Comparison of ENCODE assay signal across 19 cellular contexts in the genomic region with DNA sequence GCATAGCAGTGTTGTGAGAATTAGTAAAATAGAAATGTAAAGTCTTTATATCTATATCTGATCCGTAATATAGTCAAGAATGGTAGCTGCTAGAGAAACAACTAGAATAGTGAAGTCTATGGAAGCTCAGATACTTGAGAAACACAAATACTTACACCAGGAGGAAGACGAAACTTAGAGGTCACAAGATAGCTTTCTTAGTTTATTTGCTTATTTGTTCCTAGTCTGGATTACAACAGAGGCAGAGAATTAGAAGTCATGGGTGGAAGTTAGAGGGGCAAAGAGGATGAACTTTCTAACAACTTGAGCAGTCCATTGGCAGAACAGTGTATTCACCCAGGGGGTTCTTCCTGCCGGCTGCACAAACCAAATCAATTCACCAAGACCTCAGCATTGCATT. TPM values are rescaled to one million over a fixed set of nuclear protein-coding genes. Genes with fewer than 3 reads are reported as not detected.
DNase-seq lines count a peak whose midpoint lies in the region; ATAC-seq and TF ChIP-seq lines count a peak whose summit lies in the region.
"Had no signal": no experiment of that assay in that cellular context is flagged by ENCODE, and none has a peak within 500 bp of the region (broad histone marks: within the 10 kb centered on the region; RNA-seq: fewer than 3 reads in every experiment).

No MANE protein-coding gene starts in this region.

- H3K27me3 ChIP-seq in A673 (replicated peaks; ENCODE audit: insufficient read depth, low read depth, low read length, poor library complexity), result no peaks in the 10 kb centered on the region
- H3K27me3 ChIP-seq in Caco-2 (replicated peaks; ENCODE audit: control insufficient read depth, insufficient read depth, low read length), result no peaks in the 10 kb centered on the region

- BruUV-seq in A673 (replicated peaks; lab: Mats Ljungman, UMichigan), result no TSS peak
- no TSS peak for BruUV-seq in Caco-2 (replicated peaks; lab: Mats Ljungman, UMichigan)

- intact Hi-C loops in A673 (cut with micrococcal nuclease; ENCODE audit: unreplicated experiment), result loop anchor here (10.0 kb wide), 1 partner anchor 292 kb away; the partner anchor contains the start of gene UBE2Z
- intact Hi-C loops in CD14-positive monocyte (cut with micrococcal nuclease), result no loop called here
- intact Hi-C loops in Caco-2 (cut with micrococcal nuclease; ENCODE audit: unreplicated experiment), result loop anchor here (10.0 kb wide), 1 partner anchor 242 kb away; no protein-coding TSS in a partner anchor

- POLR2A ChIA-PET in A673 (lab: Charles Lee; ENCODE audit: low non-redundant PET) (no interaction called here), Caco-2 (lab: Charles Lee) (no interaction called here)

- H3K36me3 Mint-ChIP-seq in CD14-positive monocyte (peaks cover 0 to 3% of the 10 kb centered on the region in 2 donors), glutamatergic neuron (ENCODE audit: unreplicated experiment) (no peaks in the 10 kb centered on the region), Caco-2 (ENCODE audit: insufficient read depth, unreplicated experiment) (peaks cover 17% of the 10 kb centered on the region)
- H3K36me3 Mint-ChIP-seq: IgD-negative memory B cell had no signal

- H3K27ac Mint-ChIP-seq in CD14-positive monocyte (peak overlapping the region in 5 of 7 donors; percentile 1 to 68 (median 30)), glutamatergic neuron (ENCODE audit: unreplicated experiment) (no peak overlapping the region), Caco-2 (ENCODE audit: unreplicated experiment) (no peak overlapping the region)
- H3K27ac Mint-ChIP-seq: GM23338, HFFc6 had no signal

- peak; percentile 44 for DNase-seq in A673 (ENCODE audit: low spot score)
- DNase-seq in CD14-positive monocyte (ENCODE audit: low spot score), result no peak
- peak; percentile 0 for DNase-seq in iPS-NIHi7 (ENCODE audit: extremely low spot score)
- peak; percentile 67 for DNase-seq in pons (ENCODE audit: low spot score)
- DNase-seq in glutamatergic neuron, result no peak
- DNase-seq in Caco-2, result no peak
- DNase-seq: Calu3; CD4-positive, alpha-beta memory T cell; DMS79 treated with DMSO at 0.1 percent for 48 hours; GF-D8; H7; HFFc6 had no signal

- H3K4me1 ChIP-seq in A673 (ENCODE audit: insufficient read depth, low read length, poor library complexity, severe bottlenecking) (peaks cover 11% of the 10 kb centered on the region), Caco-2 (peaks cover 9% of the 10 kb centered on the region)

- H3K4me3 Mint-ChIP-seq in CD14-positive monocyte, result no peak overlapping the region
- no peak overlapping the region for H3K4me3 Mint-ChIP-seq in glutamatergic neuron (ENCODE audit: unreplicated experiment)
- H3K4me3 Mint-ChIP-seq in Caco-2 (ENCODE audit: unreplicated experiment), result no peak overlapping the region
- H3K4me3 Mint-ChIP-seq: CD4-positive, alpha-beta memory T cell; GM23338; HFFc6 had no signal

- H3K9me3 ChIP-seq in A673 (ENCODE audit: low read depth, low read length, poor library complexity, severe bottlenecking), result no peaks in the 10 kb centered on the region
- no peaks in the 10 kb centered on the region for H3K9me3 ChIP-seq in Caco-2

- H3K27ac ChIP-seq in A673 (ENCODE audit: low read depth, low read length, poor library complexity, severe bottlenecking), result no peak overlapping the region
- H3K27ac ChIP-seq: C4-2B had no signal

- CTCF ChIA-PET in A673 (lab: Charles Lee), result interaction anchor here (0.5 kb wide), 1 partner anchor 894 kb away, joined by 3 read pairs; no protein-coding TSS in a partner anchor
- CTCF ChIA-PET in Caco-2 (lab: Charles Lee), result no interaction called here

- H3K36me3 ChIP-seq in A673 (ENCODE audit: insufficient read depth, low read length, poor library complexity, severe bottlenecking), result no peaks in the 10 kb centered on the region
- H3K36me3 ChIP-seq in Caco-2 (ENCODE audit: control insufficient read depth, insufficient read depth, low read length), result no peaks in the 10 kb centered on the region

- TF ChIP-seq CTCF in A673 (conservative IDR thresholded peaks at IDR 0.05; ENCODE audit: low read depth, low read length), result no peak
- no peak for TF ChIP-seq CTCF in CD14-positive monocyte (IDR thresholded peaks at IDR 0.05)
- no peak for TF ChIP-seq CTCF in glutamatergic neuron (IDR thresholded peaks at IDR 0.05; ENCODE audit: partially characterized antibody, unreplicated experiment)
- no peak for TF ChIP-seq CTCF in Caco-2 (IDR thresholded peaks at IDR 0.05; ENCODE audit: insufficient read depth in 1 of 2, low read depth in 1 of 2, low read length in 1 of 2, severe bottlenecking in 1 of 2, unreplicated experiment in 1 of 2)

- ATAC-seq in HG03469 (IDR thresholded peaks at IDR 0.05; ENCODE audit: unreplicated experiment), result no peak
- ATAC-seq: GM23338, HCT116, HepG2 had no signal

- H3K4me1 Mint-ChIP-seq in CD14-positive monocyte, result peaks cover 47% of the 10 kb centered on the region
- peaks cover 2% of the 10 kb centered on the region for H3K4me1 Mint-ChIP-seq in glutamatergic neuron (ENCODE audit: low read depth, unreplicated experiment)
- H3K4me1 Mint-ChIP-seq in Caco-2 (ENCODE audit: low read depth, unreplicated experiment), result peaks cover 14% of the 10 kb centered on the region

- H3K4me3 ChIP-seq in A673 (ENCODE audit: low read depth, low read length, poor library complexity, severe bottlenecking) (no peak overlapping the region), Caco-2 (ENCODE audit: low read depth, low read length) (no peak overlapping the region)
- H3K4me3 ChIP-seq: GM23338 had no signal

- H3K27me3 Mint-ChIP-seq in CD14-positive monocyte (ENCODE audit: low read depth in 3 of 3) (peaks cover 0 to 9% (median 0%) of the 10 kb centered on the region in 3 donors), glutamatergic neuron (ENCODE audit: unreplicated experiment) (peaks cover 21% of the 10 kb centered on the region), Caco-2 (ENCODE audit: insufficient read depth, unreplicated experiment) (no peaks in the 10 kb centered on the region)
- H3K27me3 Mint-ChIP-seq: IgD-negative memory B cell had no signal

- H3K9me3 Mint-ChIP-seq in CD14-positive monocyte (peaks cover 0 to 1% (median 0%) of the 10 kb centered on the region in 7 donors), glutamatergic neuron (ENCODE audit: unreplicated experiment) (peaks cover 21% of the 10 kb centered on the region), Caco-2 (ENCODE audit: unreplicated experiment) (no peaks in the 10 kb centered on the region)
- H3K9me3 Mint-ChIP-seq: HFFc6 had no signal

RNA-seq across cellular contexts. Expression of gene GNGT2, which starts 13.9 kb away (rescaled TPM):
- total RNA-seq in A673 (2021) (9.2 and 9.6 TPM in 2 replicates), glutamatergic neuron (ENCODE audit: unreplicated experiment) (not detected), Caco-2 (2022) (not detected in 2 replicates)
- 10 to 100 TPM; 16.7 to 25.1 TPM for polyA plus RNA-seq in CD14-positive monocyte
- total RNA-seq: A172, Calu3, H7, HepG2, HFFc6 had no signal
- polyA plus RNA-seq: HepG2 had no signal

RNA-seq across cellular contexts. Expression of gene ABI3, which starts 14.0 kb away (rescaled TPM):
- total RNA-seq in A673 (2021) (9.7 and 13.0 TPM in 2 replicates), glutamatergic neuron (ENCODE audit: unreplicated experiment) (not detected), Caco-2 (2022) (not detected in 2 replicates)
- polyA plus RNA-seq in CD14-positive monocyte, result 10 to 100 TPM; 43.2 to 90.6 TPM
- total RNA-seq: Calu3, HepG2 had no signal
- polyA plus RNA-seq: HepG2 had no signal

RNA-seq across cellular contexts. Expression of gene PHOSPHO1, which starts 34.1 kb away (rescaled TPM):
- total RNA-seq in A673 (2021), result 88.6 and 98.3 TPM in 2 replicates
- polyA plus RNA-seq in CD14-positive monocyte, result 1 to 10 TPM in 1 of 2 donors, under 1 TPM in 1; 0.51 to 1.4 TPM
- total RNA-seq in glutamatergic neuron (ENCODE audit: unreplicated experiment), result 0.22 TPM
- 0.44 and 0.48 TPM in 2 replicates for total RNA-seq in Caco-2 (2022)
- total RNA-seq: Calu3; CD4-positive, alpha-beta memory T cell; HepG2 had no signal
- polyA plus RNA-seq: HepG2 had no signal

Comparison
In these comparisons a context has a peak if more than half of its experiments do, and no peak if none do; other contexts are left out.
1. DNase-seq: peak in A673 (single experiment), iPS-NIHi7 (single experiment) and pons (single experiment); none in CD14-positive monocyte (single experiment), glutamatergic neuron (single experiment) and Caco-2 (0 of 2).
2. H3K27ac Mint-ChIP-seq: peak in CD14-positive monocyte (5 of 7); none in glutamatergic neuron (single experiment) and Caco-2 (single experiment).
3. RNA of gene GNGT2, which starts 13.9 kb away (total RNA-seq): 9.2 to 9.6 TPM in A673; not detected in glutamatergic neuron (single experiment) and not detected in Caco-2; every median in the first group is over 10 times any median in the second.
4. RNA of gene ABI3, which starts 14.0 kb away (total RNA-seq): 9.7 to 13.0 TPM in A673; not detected in glutamatergic neuron (single experiment) and not detected in Caco-2; every median in the first group is over 10 times any median in the second.
5. RNA of gene PHOSPHO1, which starts 34.1 kb away (total RNA-seq): 88.6 to 98.3 TPM in A673; 0.44 to 0.48 TPM in Caco-2 and 0.22 TPM in glutamatergic neuron (single experiment); every median in the first group is over 10 times any median in the second.
6. intact Hi-C loops: an anchor here in A673 (10.0 kb wide) and Caco-2 (10.0 kb wide); none called in CD14-positive monocyte.